ENCODE assay signal across 11 cellular contexts in genomic region chr2:239192975-239193374, GRCh38.
"Had no signal": no experiment of that assay in that cellular context is flagged by ENCODE, and none has a peak within 500 bp of the region (broad histone marks: within the 10 kb centered on the region; RNA-seq: fewer than 3 reads in every experiment).

No MANE protein-coding gene starts in this region.

- H3K27ac ChIP-seq: SJSA1, thyroid gland had no signal

- ATAC-seq: activated CD8-positive, alpha-beta T cell treated with anti-CD3 and anti-CD28 coated beads for 36 hours; activated naive CD4-positive, alpha-beta T cell treated with anti-CD3 and anti-CD28 coated beads, Interleukin-2, amount 50 U/mL, for 72 hours; natural killer cell treated with Interleukin-12 subunit alpha and Interleukin-12 subunit beta and Interleukin-15 and Interleukin-18, amount 100 ng/mL, for 72 hours; stimulated activated naive CD8-positive, alpha-beta T cell treated with anti-CD3 and anti-CD28 coated beads, Interleukin-15, Interleukin-2, amounts not matched to agents 100 U/mL and 50 U/mL, for 24 hours had no signal

- H3K4me3 Mint-ChIP-seq: activated CD8-positive, alpha-beta T cell treated with anti-CD3 and anti-CD28 coated beads for 36 hours; memory B cell; natural killer cell treated with Interleukin-12 subunit alpha and Interleukin-12 subunit beta and Interleukin-15 and Interleukin-18, amount 100 ng/mL, for 72 hours had no signal

- DNase-seq: activated CD4-positive, alpha-beta T cell treated with anti-CD3 and anti-CD28 coated beads for 1 hour; activated CD8-positive, alpha-beta T cell treated with anti-CD3 and anti-CD28 coated beads for 36 hours; activated T-cell treated with anti-CD3 and anti-CD28 coated beads for 4 hours; stimulated activated CD4-positive, alpha-beta T cell treated with anti-CD3 and anti-CD28 coated beads, Interleukin-2, amount 100 ng/mL, for 48 hours; stimulated activated naive CD8-positive, alpha-beta T cell treated with anti-CD3 and anti-CD28 coated beads, Interleukin-15, Interleukin-2, amounts not matched to agents 100 U/mL and 50 U/mL, for 24 hours; SW 1271 had no signal

- H3K4me3 ChIP-seq: SJSA1, thyroid gland had no signal

- H3K36me3 Mint-ChIP-seq: natural killer cell treated with Interleukin-12 subunit alpha and Interleukin-12 subunit beta and Interleukin-15 and Interleukin-18, amount 100 ng/mL, for 72 hours had no signal

- H3K4me1 Mint-ChIP-seq: memory B cell had no signal

- H3K27me3 ChIP-seq: SJSA1, thyroid gland had no signal

- H3K9me3 Mint-ChIP-seq: activated CD8-positive, alpha-beta T cell treated with anti-CD3 and anti-CD28 coated beads for 36 hours; activated naive CD4-positive, alpha-beta T cell treated with anti-CD3 and anti-CD28 coated beads, Interleukin-2, amount 50 U/mL, for 72 hours; memory B cell; natural killer cell treated with Interleukin-12 subunit alpha and Interleukin-12 subunit beta and Interleukin-15 and Interleukin-18, amount 100 ng/mL, for 72 hours had no signal

- H3K27ac Mint-ChIP-seq: activated CD8-positive, alpha-beta T cell treated with anti-CD3 and anti-CD28 coated beads for 36 hours; memory B cell; natural killer cell treated with Interleukin-12 subunit alpha and Interleukin-12 subunit beta and Interleukin-15 and Interleukin-18, amount 100 ng/mL, for 72 hours had no signal

- H3K4me1 ChIP-seq: SJSA1 had no signal

- H3K27me3 Mint-ChIP-seq: activated CD8-positive, alpha-beta T cell treated with anti-CD3 and anti-CD28 coated beads for 36 hours; memory B cell; natural killer cell treated with Interleukin-12 subunit alpha and Interleukin-12 subunit beta and Interleukin-15 and Interleukin-18, amount 100 ng/mL, for 72 hours had no signal

- H3K9me3 ChIP-seq: thyroid gland had no signal
